Comparison of ENCODE assay signal across 24 cellular contexts in genomic region chr1:28933277-28933676, GRCh38. TPM values are rescaled to one million over a fixed set of nuclear protein-coding genes. Genes with fewer than 3 reads are reported as not detected.
DNase-seq lines count a peak whose midpoint lies in the region; ATAC-seq and TF ChIP-seq lines count a peak whose summit lies in the region.
"Had no signal": no experiment of that assay in that cellular context is flagged by ENCODE, and none has a peak within 500 bp of the region (broad histone marks: within the 10 kb centered on the region; RNA-seq: fewer than 3 reads in every experiment).

No MANE protein-coding gene starts in this region.

- CTCF ChIA-PET in T-cell (lab: Charles Lee) = interaction anchor here in 1 of 2 donors (0.7 kb wide), 2 partner anchors 13 to 196 kb away, joined by 3 read pairs; partner anchors contain the start of gene YTHDF2

- peaks cover 71% of the 10 kb centered on the region for H3K4me1 Mint-ChIP-seq in activated naive CD4-positive, alpha-beta T cell treated with anti-CD3 and anti-CD28 coated beads, Interleukin-2, amount 50 U/mL, for 24 hours
- H3K4me1 Mint-ChIP-seq in T-cell (peaks cover 71 to 81% (median 77%) of the 10 kb centered on the region in 3 donors), endothelial cell (ENCODE audit: unreplicated experiment) (peaks cover 27% of the 10 kb centered on the region)

- POLR2A ChIA-PET in T-cell (lab: Charles Lee) = interaction anchor here (0.6 to 1.2 kb wide), 3 partner anchors 10 to 30 kb away, joined by 3 to 6 read pairs (median 4); no protein-coding TSS in a partner anchor

- no peak for TF ChIP-seq CTCF in endothelial cell (IDR thresholded peaks at IDR 0.05; ENCODE audit: unreplicated experiment)
- TF ChIP-seq CTCF in GM13977 (IDR thresholded peaks at IDR 0.05; ENCODE audit: extremely low read depth, insufficient read depth, missing control alignments) = no peak

- in situ Hi-C loops in GM13977 (cut with MboI; ENCODE audit: low pct_unique_long_range_greater_than_20kb, low sequenced_read_pairs, unreplicated experiment) = no loop called here

- H3K27ac Mint-ChIP-seq in activated naive CD4-positive, alpha-beta T cell treated with anti-CD3 and anti-CD28 coated beads, Interleukin-2, amount 50 U/mL, for 24 hours = peak overlapping the region; percentile 66
- H3K27ac Mint-ChIP-seq in T-cell (peak overlapping the region; percentile 77 to 82), endothelial cell (ENCODE audit: unreplicated experiment) (peak overlapping the region; percentile 4)
- H3K27ac Mint-ChIP-seq: brain; T-helper 2 cell treated with Interferon-gamma antibody and Interleukin-4, amounts not matched to agents 5 μg/mL and 100 μg/mL, for 36 hours had no signal

- intact Hi-C loops in posterior vena cava (cut with DNase I) = no loop called here

- H3K9me3 Mint-ChIP-seq in activated naive CD4-positive, alpha-beta T cell treated with anti-CD3 and anti-CD28 coated beads, Interleukin-2, amount 50 U/mL, for 24 hours = no peaks in the 10 kb centered on the region
- H3K9me3 Mint-ChIP-seq in T-cell (peaks cover 0 to 4% (median 0%) of the 10 kb centered on the region in 3 donors), endothelial cell (ENCODE audit: unreplicated experiment) (no peaks in the 10 kb centered on the region)
- H3K9me3 Mint-ChIP-seq: mesothelial cell of epicardium; T-helper 2 cell treated with Interferon-gamma antibody and Interleukin-4, amounts not matched to agents 5 μg/mL and 100 μg/mL, for 36 hours had no signal

- peaks cover 4% of the 10 kb centered on the region for H3K36me3 Mint-ChIP-seq in activated naive CD4-positive, alpha-beta T cell treated with anti-CD3 and anti-CD28 coated beads, Interleukin-2, amount 50 U/mL, for 24 hours
- H3K36me3 Mint-ChIP-seq in T-cell = peaks cover 5% of the 10 kb centered on the region
- H3K36me3 Mint-ChIP-seq in endothelial cell (ENCODE audit: low read depth, unreplicated experiment) = peaks cover 4% of the 10 kb centered on the region
- H3K36me3 Mint-ChIP-seq: mesothelial cell of epicardium had no signal

- H3K4me3 Mint-ChIP-seq in activated naive CD4-positive, alpha-beta T cell treated with anti-CD3 and anti-CD28 coated beads, Interleukin-2, amount 50 U/mL, for 24 hours = peak overlapping the region; percentile 70
- H3K4me3 Mint-ChIP-seq in T-cell (peak overlapping the region; percentile 56 to 67 (median 67)), endothelial cell (ENCODE audit: unreplicated experiment) (no peak overlapping the region)
- H3K4me3 Mint-ChIP-seq: brain; mesothelial cell of epicardium; neural crest cell; T-helper 2 cell treated with Interferon-gamma antibody and Interleukin-4, amounts not matched to agents 5 μg/mL and 100 μg/mL, for 36 hours had no signal

- no peak for DNase-seq in activated naive CD4-positive, alpha-beta T cell treated with Interleukin-2 at 50 U/mL for 16 hours
- DNase-seq in T-cell (no peak), endothelial cell (ENCODE audit: low spot score) (no peak), NCI-H446 treated with DMSO at 0.1 percent for 48 hours (lab: John Stamatoyannopoulos, UW) (no peak), posterior vena cava (ENCODE audit: low spot score) (no peak), GM13977 (ENCODE audit: low spot score) (no peak)
- no peak for DNase-seq in stimulated activated naive CD8-positive, alpha-beta T cell treated with anti-CD3 and anti-CD28 coated beads, Interleukin-15, Interleukin-2, amounts not matched to agents 100 U/mL and 50 U/mL, for 24 hours
- DNase-seq: adrenal gland; effector CD4-positive, alpha-beta T cell; foreskin fibroblast; left ventricle myocardium inferior; NCI-H1105 treated with DMSO at 0.1 percent for 48 hours; NCI-H2081; NCI-H345; OCI-M1; sigmoid colon; stimulated activated CD4-positive, alpha-beta T cell treated with anti-CD3 and anti-CD28 coated beads, Interleukin-15, amount 100 ng/mL, for 24 hours; transverse colon had no signal

- no peaks in the 10 kb centered on the region for H3K27me3 Mint-ChIP-seq in activated naive CD4-positive, alpha-beta T cell treated with anti-CD3 and anti-CD28 coated beads, Interleukin-2, amount 50 U/mL, for 24 hours
- H3K27me3 Mint-ChIP-seq in T-cell (no peaks in the 10 kb centered on the region), endothelial cell (ENCODE audit: unreplicated experiment) (no peaks in the 10 kb centered on the region)

- ATAC-seq in T-cell (replicated peaks in 1 of 4) = peak; percentile 55 to 86 (median 69)
- peak; percentile 82 for ATAC-seq in stimulated activated naive CD8-positive, alpha-beta T cell treated with anti-CD3 and anti-CD28 coated beads, Interleukin-15, Interleukin-2, amounts not matched to agents 100 U/mL and 50 U/mL, for 24 hours
- ATAC-seq: SK-N-SH treated with all-trans-retinoic acid at 6 μM for 48 hours had no signal

RNA-seq across cellular contexts. Expression of gene EPB41, which starts 18.9 kb away (rescaled TPM):
- total RNA-seq in T-cell = 100 to 1,000 TPM; 199 to 257 (median 241) TPM
- total RNA-seq in endothelial cell (ENCODE audit: unreplicated experiment) = 82.6 TPM
- total RNA-seq in posterior vena cava = 10 to 100 TPM; 16.6 to 21.7 TPM

Comparison
In these comparisons a context has a peak if more than half of its experiments do, and no peak if none do; other contexts are left out.
1. H3K27ac Mint-ChIP-seq: peak in every context shown above with its lines; median percentile 80 in T-cell; 66 in activated naive CD4-positive, alpha-beta T cell treated with anti-CD3 and anti-CD28 coated beads, Interleukin-2, amount 50 U/mL, for 24 hours; 4 in endothelial cell.